In the genomic region with DNA sequence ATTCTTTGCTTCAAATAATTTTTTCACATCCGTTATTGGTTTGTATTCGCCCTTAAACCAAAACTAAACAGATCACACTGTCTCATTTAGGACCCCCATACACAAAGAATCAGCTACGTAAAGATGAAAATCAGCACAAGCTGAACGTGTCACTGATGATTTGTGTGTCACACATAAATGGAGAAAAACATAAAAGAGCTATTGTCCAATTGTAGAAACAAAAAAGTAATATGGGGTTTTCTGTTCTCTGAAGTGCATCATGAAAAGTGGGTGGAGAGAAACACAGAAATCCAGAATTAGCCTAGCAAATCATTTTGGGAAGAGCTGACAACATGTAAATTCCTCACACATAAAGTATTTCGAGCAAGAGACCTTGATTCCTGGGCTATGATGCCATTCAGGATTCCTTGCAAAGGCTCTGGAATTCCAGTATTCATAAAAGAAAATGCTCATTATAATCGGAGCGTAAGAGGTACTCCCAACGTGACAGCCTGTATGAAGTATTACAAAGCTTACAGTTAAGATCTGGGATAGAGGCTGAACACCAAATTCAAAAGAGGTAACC, we compare ENCODE assay signal across 7 cellular contexts. TPM values are rescaled to one million over a fixed set of nuclear protein-coding genes. Genes with fewer than 3 reads are reported as not detected.
DNase-seq lines count a peak whose midpoint lies in the region; FAIRE-seq and TF ChIP-seq lines count a peak whose summit lies in the region.

No MANE protein-coding gene starts in this region.

- H3K4me3 Mint-ChIP-seq in activated naive CD8-positive, alpha-beta T cell treated with anti-CD3 and anti-CD28 coated beads for 36 hours, result peak overlapping the region; percentile 83

- peaks cover 30% of the 10 kb centered on the region for H3K36me3 Mint-ChIP-seq in activated naive CD8-positive, alpha-beta T cell treated with anti-CD3 and anti-CD28 coated beads for 36 hours

- in situ Hi-C loops in GM13977 (cut with MboI; ENCODE audit: low pct_unique_long_range_greater_than_20kb, low sequenced_read_pairs, unreplicated experiment), result no loop called here

- FAIRE-seq in GM12891 (lab: Jason Lieb, UNC), result no peak

- peak overlapping the region; percentile 91 for H3K27ac Mint-ChIP-seq in activated naive CD8-positive, alpha-beta T cell treated with anti-CD3 and anti-CD28 coated beads for 36 hours

- H3K36me3 ChIP-seq in HUES6 (ENCODE audit: control insufficient read depth, insufficient read depth, low read length), result peaks cover 17% of the 10 kb centered on the region
- peaks cover 5% of the 10 kb centered on the region for H3K36me3 ChIP-seq in iPS-18a (ENCODE audit: control insufficient read depth, low read depth, low read length)

- no peaks in the 10 kb centered on the region for H3K27me3 ChIP-seq in HUES6 (ENCODE audit: control insufficient read depth, insufficient read depth, low read length)
- H3K27me3 ChIP-seq in iPS-18a (ENCODE audit: control insufficient read depth, insufficient read depth, low read length), result no peaks in the 10 kb centered on the region

- H3K9ac ChIP-seq in HUES6 (ENCODE audit: low read length) (peak overlapping the region; percentile 81), iPS-18a (ENCODE audit: low read length) (peak overlapping the region; percentile 66)

- H3K4me1 ChIP-seq in HUES6 (ENCODE audit: control insufficient read depth, insufficient read depth, low read length) (peaks cover 14% of the 10 kb centered on the region; the same call in 1 of the 2 replicates), iPS-18a (ENCODE audit: control insufficient read depth, low read depth, low read length) (peaks cover 7% of the 10 kb centered on the region)

- peaks cover 3% of the 10 kb centered on the region for H3K9me3 Mint-ChIP-seq in activated naive CD8-positive, alpha-beta T cell treated with anti-CD3 and anti-CD28 coated beads for 36 hours

- H3K4me3 ChIP-seq in HUES6 (ENCODE audit: low read depth, low read length) (peak overlapping the region; percentile 97), iPS-18a (ENCODE audit: low read length) (peak overlapping the region; percentile 91)

- no peak for DNase-seq in activated naive CD8-positive, alpha-beta T cell treated with anti-CD3 and anti-CD28 coated beads for 36 hours
- DNase-seq in substantia nigra (lab: John Stamatoyannopoulos, UW) (no peak), NCI-H1092 (lab: John Stamatoyannopoulos, UW) (no peak), GM13977 (ENCODE audit: low spot score) (no peak), GM12891 (ENCODE audit: insufficient read length, low spot score) (no peak)

- no peaks in the 10 kb centered on the region for H3K9me3 ChIP-seq in HUES6 (ENCODE audit: control insufficient read depth, insufficient read depth, low read depth, low read length)
- no peaks in the 10 kb centered on the region for H3K9me3 ChIP-seq in iPS-18a (ENCODE audit: control insufficient read depth, low read depth, low read length)

- peaks cover 52% of the 10 kb centered on the region for H3K4me1 Mint-ChIP-seq in activated naive CD8-positive, alpha-beta T cell treated with anti-CD3 and anti-CD28 coated beads for 36 hours

- no peak for TF ChIP-seq CTCF in GM13977 (IDR thresholded peaks at IDR 0.05; ENCODE audit: extremely low read depth, insufficient read depth, missing control alignments)

- no peak overlapping the region for H3K27ac ChIP-seq in HUES6 (ENCODE audit: low read depth, low read length)
- no peak overlapping the region for H3K27ac ChIP-seq in iPS-18a (ENCODE audit: low read length)
- H3K27ac ChIP-seq in substantia nigra (ENCODE audit: low read depth, low read length, poor library complexity, severe bottlenecking), result peak overlapping the region; percentile 86

- no peaks in the 10 kb centered on the region for H3K27me3 Mint-ChIP-seq in activated naive CD8-positive, alpha-beta T cell treated with anti-CD3 and anti-CD28 coated beads for 36 hours

- TF ChIP-seq POLR2A in GM12891 (IDR thresholded peaks at IDR 0.05; ENCODE audit: low read depth, low read length), result no peak

TF ChIP-seq in GM12891, 5 proteins besides CTCF, POLR2A, EP300 and RAD21:
- TF ChIP-seq POU2F2 (IDR thresholded peaks at IDR 0.05; ENCODE audit: low read depth, low read length) (no peak), PAX5 (IDR thresholded peaks at IDR 0.05; ENCODE audit: insufficient read depth, low read length, severe bottlenecking) (no peak), POLR2AphosphoS5 (IDR thresholded peaks at IDR 0.05; ENCODE audit: low read depth, low read length) (no peak), SPI1 (IDR thresholded peaks at IDR 0.05; ENCODE audit: low read depth, low read length) (no peak), TAF1 (IDR thresholded peaks at IDR 0.05; ENCODE audit: low read depth, low read length) (no peak)

RNA-seq across cellular contexts. Expression of gene DCUN1D3, which starts 1.1 kb away (rescaled TPM):
- 1 to 10 TPM; 7.7 to 8.2 TPM for total RNA-seq in activated naive CD8-positive, alpha-beta T cell treated with anti-CD3 and anti-CD28 coated beads for 36 hours
- polyA plus RNA-seq in GM12891 (2012; ENCODE audit: low read depth, missing spikeins), result 1.9 TPM

RNA-seq across cellular contexts. Expression of gene LYRM1, which starts 1.6 kb away (rescaled TPM):
- 10 to 100 TPM; 22.8 to 25.0 TPM for total RNA-seq in activated naive CD8-positive, alpha-beta T cell treated with anti-CD3 and anti-CD28 coated beads for 36 hours
- 32.4 TPM for polyA plus RNA-seq in GM12891 (2012; ENCODE audit: low read depth, missing spikeins)
